Comparison of ENCODE assay signal across 2 cellular contexts in the genomic region with DNA sequence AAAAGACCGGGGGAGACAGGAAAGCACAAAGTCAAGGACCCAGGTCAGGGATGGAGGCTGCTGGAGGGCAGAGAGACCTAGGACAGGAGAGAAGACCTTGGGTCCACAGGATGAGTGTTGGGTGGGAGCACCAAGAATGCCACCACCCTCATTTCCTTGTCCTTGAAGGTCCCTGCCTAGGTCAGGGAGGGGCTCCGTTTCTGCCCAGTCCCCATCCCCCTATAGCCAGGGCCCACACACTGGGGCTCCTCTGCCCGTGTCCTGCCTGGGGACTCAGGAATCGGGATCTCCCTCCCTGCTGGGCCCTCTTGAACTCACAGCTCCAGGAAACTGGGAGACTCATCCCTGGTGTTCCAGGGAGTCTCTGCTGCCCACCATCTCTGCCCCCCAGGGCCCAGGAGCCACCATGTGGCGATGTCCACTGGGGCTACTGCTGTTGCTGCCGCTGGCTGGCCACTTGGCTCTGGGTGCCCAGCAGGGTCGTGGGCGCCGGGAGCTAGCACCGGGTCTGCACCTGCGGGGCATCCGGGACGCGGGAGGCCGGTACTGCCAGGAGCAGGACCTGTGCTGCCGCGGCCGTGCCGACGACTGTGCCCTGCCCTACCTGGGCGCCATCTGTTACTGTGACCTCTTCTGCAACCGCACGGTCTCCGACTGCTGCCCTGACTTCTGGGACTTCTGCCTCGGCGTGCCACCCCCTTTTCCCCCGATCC.
TF ChIP-seq lines count a peak whose summit lies in the region.

No MANE protein-coding gene starts in this region.

TF ChIP-seq in A549, 52 proteins besides CTCF, POLR2A, EP300 and RAD21 (continued from another document):
- TF ChIP-seq SREBF2 (IDR thresholded peaks at IDR 0.05) (no peak), HOXB5 (CRISPR knock-in tag; IDR thresholded peaks at IDR 0.05) (no peak), TP53 (CRISPR knock-in tag; IDR thresholded peaks at IDR 0.05) (no peak), MYC (IDR thresholded peaks at IDR 0.05; ENCODE audit: borderline replicate concordance, low read length) (no peak), FOSL2 (IDR thresholded peaks at IDR 0.05) (no peak), FOSL2 (CRISPR knock-in tag; IDR thresholded peaks at IDR 0.05) (no peak), POLR2AphosphoS2 (conservative IDR thresholded peaks at IDR 0.05; ENCODE audit: low read length) (no peak), MAFK (IDR thresholded peaks at IDR 0.05; ENCODE audit: partially characterized antibody) (no peak)
- TF ChIP-seq, protein P1, sequence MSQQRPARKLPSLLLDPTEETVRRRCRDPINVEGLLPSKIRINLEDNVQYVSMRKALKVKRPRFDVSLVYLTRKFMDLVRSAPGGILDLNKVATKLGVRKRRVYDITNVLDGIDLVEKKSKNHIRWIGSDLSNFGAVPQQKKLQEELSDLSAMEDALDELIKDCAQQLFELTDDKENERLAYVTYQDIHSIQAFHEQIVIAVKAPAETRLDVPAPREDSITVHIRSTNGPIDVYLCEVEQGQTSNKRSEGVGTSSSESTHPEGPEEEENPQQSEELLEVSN (IDR thresholded peaks at IDR 0.05; ENCODE audit: borderline replicate concordance, low read depth): no peak
- TF ChIP-seq, protein P2, sequence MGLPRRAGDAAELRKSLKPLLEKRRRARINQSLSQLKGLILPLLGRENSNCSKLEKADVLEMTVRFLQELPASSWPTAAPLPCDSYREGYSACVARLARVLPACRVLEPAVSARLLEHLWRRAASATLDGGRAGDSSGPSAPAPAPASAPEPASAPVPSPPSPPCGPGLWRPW (IDR thresholded peaks at IDR 0.05): no peak

TF ChIP-seq in WTC11, 78 proteins besides CTCF, POLR2A, EP300 and RAD21 (continued from another document):
- TF ChIP-seq, protein P3, sequence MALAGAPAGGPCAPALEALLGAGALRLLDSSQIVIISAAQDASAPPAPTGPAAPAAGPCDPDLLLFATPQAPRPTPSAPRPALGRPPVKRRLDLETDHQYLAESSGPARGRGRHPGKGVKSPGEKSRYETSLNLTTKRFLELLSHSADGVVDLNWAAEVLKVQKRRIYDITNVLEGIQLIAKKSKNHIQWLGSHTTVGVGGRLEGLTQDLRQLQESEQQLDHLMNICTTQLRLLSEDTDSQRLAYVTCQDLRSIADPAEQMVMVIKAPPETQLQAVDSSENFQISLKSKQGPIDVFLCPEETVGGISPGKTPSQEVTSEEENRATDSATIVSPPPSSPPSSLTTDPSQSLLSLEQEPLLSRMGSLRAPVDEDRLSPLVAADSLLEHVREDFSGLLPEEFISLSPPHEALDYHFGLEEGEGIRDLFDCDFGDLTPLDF (CRISPR knock-in tag; IDR thresholded peaks at IDR 0.05): no peak
